22 cellular contexts compared by ENCODE assay signal in genomic region chr12:63457857-63458256, GRCh38.
"Had no signal": no experiment of that assay in that cellular context is flagged by ENCODE, and none has a peak within 500 bp of the region (broad histone marks: within the 10 kb centered on the region; RNA-seq: fewer than 3 reads in every experiment).

No MANE protein-coding gene starts in this region.

- H3K27ac ChIP-seq: VCaP had no signal

- DNase-seq: activated CD4-positive, alpha-beta memory T cell treated with anti-CD3 and anti-CD28 coated beads, Interleukin-2, amount 10 ng/mL, durations not matched to agents 7 days and 5 days; activated CD4-positive, alpha-beta T cell treated with anti-CD3 and anti-CD28 coated beads, Interleukin-2, amount 10 ng/mL, durations not matched to agents 7 days and 5 days; activated CD4-positive, CD25-positive, alpha-beta regulatory T cell; activated gamma-delta T cell treated with Interleukin-2 at 50 U/mL for 16 hours; activated naive CD4-positive, alpha-beta T cell treated with anti-CD3 and anti-CD28 coated beads, Interleukin-2, amount 10 ng/mL, durations not matched to agents 7 days and 5 days; activated naive CD8-positive, alpha-beta T cell treated with anti-CD3 and anti-CD28 coated beads for 36 hours; activated T-cell treated with anti-CD3 and anti-CD28 coated beads for 4 hours; activated T-cell treated with anti-CD3 and anti-CD28 coated beads, Interleukin-2, amount 50 U/mL, for 48 hours; cerebellar nuclear complex; NCI-H1092 treated with DMSO at 0.1 percent for 48 hours; NCI-H1417 treated with DMSO at 0.1 percent for 48 hours; NCI-H1694; NCI-H2029 treated with DMSO at 0.1 percent for 48 hours; NCI-H446 treated with DMSO at 0.1 percent for 48 hours; NCI-H524 treated with DMSO at 0.1 percent for 48 hours; NCI-H82; NK-92 treated with Interleukin-12 subunit alpha and Interleukin-12 subunit beta, amount 100 ng/mL, for 24 hours; PC-3; SHP77; T-helper 17 cell; T-helper 9 cell had no signal
